In the genomic region with DNA sequence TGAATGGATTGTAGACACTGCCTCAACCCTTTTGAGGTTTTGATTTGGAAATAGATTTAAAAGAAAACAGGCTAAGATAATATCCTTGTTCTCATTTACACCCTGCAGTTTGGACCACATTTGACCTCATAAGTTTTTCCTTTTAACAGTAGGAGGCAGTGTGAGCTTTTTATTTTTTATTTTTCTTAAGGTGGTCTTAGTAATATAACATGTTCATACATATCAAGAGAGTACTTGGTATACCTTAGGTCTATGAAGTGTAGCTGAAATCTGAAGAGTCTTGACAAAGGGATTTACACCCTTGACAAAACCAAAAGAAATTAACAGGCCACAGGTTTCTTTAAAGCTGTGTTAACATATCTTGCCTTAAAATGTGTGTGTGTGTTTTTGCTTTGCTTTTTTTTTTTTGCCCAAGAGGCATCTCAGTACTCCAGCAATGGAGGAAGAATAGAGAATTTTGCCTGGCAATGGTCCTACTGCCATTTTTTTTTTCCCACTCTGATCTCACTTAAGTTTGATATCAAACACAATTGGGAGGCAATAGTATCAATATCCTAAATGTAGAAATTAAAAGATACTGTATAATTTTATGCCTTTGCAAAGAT, we compare ENCODE assay signal across 8 cellular contexts. TPM values are rescaled to one million over a fixed set of nuclear protein-coding genes. Genes with fewer than 3 reads are reported as not detected.
DNase-seq lines count a peak whose midpoint lies in the region; ATAC-seq and TF ChIP-seq lines count a peak whose summit lies in the region.

No MANE protein-coding gene starts in this region.

- peaks cover 40% of the 10 kb centered on the region for H3K4me1 Mint-ChIP-seq in Calu3 (ENCODE audit: low read depth, unreplicated experiment)
- peaks cover 44 to 51% (median 44%) of the 10 kb centered on the region in 3 donors for H3K4me1 Mint-ChIP-seq in naive B cell

- BruUV-seq in Calu3 (replicated peaks; lab: Mats Ljungman, UMichigan) (no TSS peak), mammary epithelial cell (replicated peaks; lab: Mats Ljungman, UMichigan) (no TSS peak)

- H3K9me3 ChIP-seq in Loucy (ENCODE audit: insufficient read depth, low read depth, low read length) (no peaks in the 10 kb centered on the region), mammary epithelial cell (replicated peaks; ENCODE audit: insufficient read depth, low read length) (no peaks in the 10 kb centered on the region)

- peak overlapping the region; percentile 99 for H3K4me3 Mint-ChIP-seq in Calu3 (ENCODE audit: low read depth, unreplicated experiment)
- peak overlapping the region in 6 of 8 donors; percentile 23 to 100 (median 71) for H3K4me3 Mint-ChIP-seq in naive B cell

- H4K20me1 ChIP-seq in Loucy (ENCODE audit: insufficient read depth, low read length, poor library complexity, severe bottlenecking) (peaks cover 49% of the 10 kb centered on the region), mammary epithelial cell (ENCODE audit: insufficient read depth, low read length) (peaks cover 28% of the 10 kb centered on the region)

- H3K4me1 ChIP-seq in Loucy (ENCODE audit: insufficient read depth, low read length, poor library complexity, severe bottlenecking) (peaks cover 48% of the 10 kb centered on the region), mammary epithelial cell (ENCODE audit: insufficient read depth, low read length) (peaks cover 24% of the 10 kb centered on the region)

- H3K4me2 ChIP-seq in Loucy (ENCODE audit: low read depth, low read length, poor library complexity, severe bottlenecking) (peak overlapping the region; percentile 84), mammary epithelial cell (ENCODE audit: insufficient read depth, low read depth, low read length) (peak overlapping the region; percentile 86)

- ATAC-seq in naive B cell (ENCODE audit: low read depth in 2 of 2), result no peak
- no peak for ATAC-seq in GM21367 (IDR thresholded peaks at IDR 0.05; ENCODE audit: unreplicated experiment)

- H3K9ac ChIP-seq in Loucy (ENCODE audit: low read depth, low read length, poor library complexity, severe bottlenecking) (peak overlapping the region; percentile 98), mammary epithelial cell (ENCODE audit: insufficient read depth, low read length) (peak overlapping the region; percentile 100)

- CTCF ChIA-PET in Calu3 (lab: Charles Lee) (interaction anchor here (0.6 to 1.9 kb wide), 6 partner anchors 25 to 125 kb away, joined by 3 to 10 read pairs (median 5); no protein-coding TSS in a partner anchor), mammary epithelial cell (lab: Charles Lee; ENCODE audit: low non-redundant PET) (interaction anchor here (0.6 kb wide), 1 partner anchor 14 kb away, joined by 3 read pairs; no protein-coding TSS in a partner anchor)

- no peaks in the 10 kb centered on the region for H3K27me3 Mint-ChIP-seq in Calu3 (ENCODE audit: unreplicated experiment)
- H3K27me3 Mint-ChIP-seq in naive B cell, result no peaks in the 10 kb centered on the region

- H3K9me2 ChIP-seq in Loucy (replicated peaks; ENCODE audit: low read depth, low read length), result no peaks in the 10 kb centered on the region

- peaks cover 76% of the 10 kb centered on the region for H3K79me2 ChIP-seq in Loucy (ENCODE audit: insufficient read depth, low read length)
- peaks cover 83% of the 10 kb centered on the region for H3K79me2 ChIP-seq in mammary epithelial cell (ENCODE audit: insufficient read depth, low read length)

- intact Hi-C loops in Calu3 (cut with micrococcal nuclease; ENCODE audit: unreplicated experiment) (loop anchor here (1.0 to 2.0 kb wide), 3 partner anchors 119 to 857 kb away; no protein-coding TSS in a partner anchor), mammary epithelial cell (cut with micrococcal nuclease) (no loop called here)

- peaks cover 6% of the 10 kb centered on the region; the same call in 1 of the 2 replicates for H3F3A ChIP-seq in Loucy (ENCODE audit: low read depth)

- H3K36me3 ChIP-seq in Loucy (ENCODE audit: insufficient read depth, low read length), result no peaks in the 10 kb centered on the region
- H3K36me3 ChIP-seq in mammary epithelial cell (ENCODE audit: insufficient read depth, low read length), result peaks cover 26% of the 10 kb centered on the region

- H3K9me3 Mint-ChIP-seq in Calu3 (ENCODE audit: low read depth, unreplicated experiment) (no peaks in the 10 kb centered on the region), naive B cell (no peaks in the 10 kb centered on the region)

- TF ChIP-seq CTCF in Calu3 (IDR thresholded peaks at IDR 0.05; ENCODE audit: unreplicated experiment) (no peak), Loucy (conservative IDR thresholded peaks at IDR 0.05; ENCODE audit: low read length) (peak; percentile 71), mammary epithelial cell (conservative IDR thresholded peaks at IDR 0.05 in 1 of 2, IDR thresholded peaks at IDR 0.05 in 1 of 2; ENCODE audit: extremely low read depth in 1 of 2, insufficient read depth in 1 of 2, low read depth in 1 of 2, low read length in 2 of 2) (peak; percentile 21 to 33)

- in situ Hi-C loops in mammary epithelial cell (cut with MboI; ENCODE audit: low sequenced_read_pairs in 2 of 2), result loop anchor here (5.0 to 25.0 kb wide), 6 partner anchors 111 to 597 kb away; no protein-coding TSS in a partner anchor

- H3K27ac ChIP-seq in mammary epithelial cell (ENCODE audit: insufficient read depth, low read depth, low read length), result peak overlapping the region; percentile 95

- H3K27ac Mint-ChIP-seq in Calu3 (ENCODE audit: unreplicated experiment), result peak overlapping the region; percentile 97
- H3K27ac Mint-ChIP-seq in naive B cell, result no peak overlapping the region

- no peaks in the 10 kb centered on the region for H3K27me3 ChIP-seq in Loucy (ENCODE audit: insufficient read depth, low read length, poor library complexity, severe bottlenecking)
- no peaks in the 10 kb centered on the region for H3K27me3 ChIP-seq in mammary epithelial cell (ENCODE audit: insufficient read depth, low read length)

- peaks cover 97% of the 10 kb centered on the region for H3K36me3 Mint-ChIP-seq in Calu3 (ENCODE audit: insufficient read depth, unreplicated experiment)
- no peaks in the 10 kb centered on the region for H3K36me3 Mint-ChIP-seq in naive B cell

- no peak for DNase-seq in Calu3
- DNase-seq in mammary epithelial cell, result no peak
- peak; percentile 25 for DNase-seq in naive B cell
- DNase-seq in islet precursor cell, result no peak
- no peak for DNase-seq in GF-D8 (lab: John Stamatoyannopoulos, UW)
- DNase-seq in NCI-H2196 treated with DMSO at 0.1 percent for 48 hours (lab: John Stamatoyannopoulos, UW; ENCODE audit: unreplicated experiment), result no peak

- peak overlapping the region; percentile 92 for H3K4me3 ChIP-seq in Loucy (ENCODE audit: low read length, poor library complexity, severe bottlenecking)
- H3K4me3 ChIP-seq in mammary epithelial cell (replicated peaks in 1 of 3; ENCODE audit: insufficient read depth in 1 of 3, low read depth in 2 of 3, low read length in 3 of 3), result peak overlapping the region; percentile 89 to 95 (median 92)

- dilution Hi-C loops in mammary epithelial cell (cut with HindIII; ENCODE audit: low sequenced_read_pairs), result no loop called here

- H2AFZ ChIP-seq in Loucy (ENCODE audit: low read length) (no peak overlapping the region), mammary epithelial cell (ENCODE audit: low read depth, low read length) (no peak overlapping the region)

RNA-seq across cellular contexts. Expression of gene RAP2B, which starts 3.3 kb away (rescaled TPM):
- 65.7 and 84.7 TPM in 2 replicates for total RNA-seq in Calu3 (2022)
- total RNA-seq in mammary epithelial cell, result 10 to 100 TPM; 19.3 to 39.7 TPM
- polyA plus RNA-seq in mammary epithelial cell, result 13.0 TPM
- 25.1 TPM for polyA minus RNA-seq in mammary epithelial cell
- polyA plus RNA-seq in naive B cell (ENCODE audit: low read depth in 6 of 6), result 1 to 10 TPM; 5.4 to 9.3 (median 7.5) TPM
